In the genomic region with DNA sequence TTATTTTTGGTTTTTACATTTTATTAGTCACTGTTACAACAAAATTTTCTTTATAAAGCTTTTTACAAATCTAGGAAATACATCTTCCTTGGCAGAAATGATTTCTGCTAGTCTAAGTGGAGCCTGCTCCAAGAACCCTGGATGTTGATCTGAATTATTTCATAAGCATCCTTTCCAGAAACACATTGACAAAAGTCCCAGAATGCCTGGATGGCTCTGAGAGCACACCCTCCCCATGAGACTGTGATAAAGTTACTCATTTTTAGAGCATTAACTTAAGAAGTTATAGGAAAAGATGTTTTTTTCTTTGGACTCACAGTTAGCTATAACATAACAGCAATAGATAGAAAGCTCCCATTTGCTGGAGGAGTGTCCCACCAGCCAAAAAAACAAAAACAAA, we compare ENCODE assay signal across 19 cellular contexts.
"Had no signal": no experiment of that assay in that cellular context is flagged by ENCODE, and none has a peak within 500 bp of the region (broad histone marks: within the 10 kb centered on the region; RNA-seq: fewer than 3 reads in every experiment).

No MANE protein-coding gene starts in this region.

- DNase-seq: activated CD4-positive, alpha-beta memory T cell treated with anti-CD3 and anti-CD28 coated beads, Interleukin-2, amount 10 ng/mL, durations not matched to agents 7 days and 5 days; activated CD4-positive, alpha-beta T cell treated with anti-CD3 and anti-CD28 coated beads for 48 hours; activated gamma-delta T cell treated with Interleukin-2 at 50 U/mL for 16 hours; adrenal gland; cerebellar nuclear complex; endodermal cell; esophagus squamous epithelium; hippocampal formation; kidney glomerular epithelial cell; left lung; mammary epithelial cell; nephron progenitor cell; stimulated activated CD4-positive, alpha-beta T cell treated with anti-CD3 and anti-CD28 coated beads, Interleukin-4, amount 100 ng/mL, for 4 hours; tibial artery had no signal

- H3K9me3 ChIP-seq: adrenal gland, breast epithelium, esophagus squamous epithelium, left lung, tibial artery had no signal

- H3K27me3 Mint-ChIP-seq: activated CD4-positive, alpha-beta memory T cell treated with anti-CD3 and anti-CD28 coated beads, Interleukin-2, amount 10 ng/mL, durations not matched to agents 7 days and 5 days; activated naive CD4-positive, alpha-beta T cell treated with anti-CD3 and anti-CD28 coated beads, Interleukin-2, amount 50 U/mL, for 24 hours; stimulated activated naive CD8-positive, alpha-beta T cell treated with anti-CD3 and anti-CD28 coated beads, Interleukin-15, Interleukin-2, amounts not matched to agents 100 ng/mL and 50 ng/mL, for 24 hours had no signal

- H3K36me3 Mint-ChIP-seq: activated naive CD4-positive, alpha-beta T cell treated with anti-CD3 and anti-CD28 coated beads, Interleukin-2, amount 50 U/mL, for 24 hours had no signal

- H3K27ac Mint-ChIP-seq: activated CD4-positive, alpha-beta memory T cell treated with anti-CD3 and anti-CD28 coated beads, Interleukin-2, amount 10 ng/mL, durations not matched to agents 7 days and 5 days; activated naive CD4-positive, alpha-beta T cell treated with anti-CD3 and anti-CD28 coated beads, Interleukin-2, amount 50 U/mL, for 24 hours; endodermal cell; nephron progenitor cell; stimulated activated naive CD8-positive, alpha-beta T cell treated with anti-CD3 and anti-CD28 coated beads, Interleukin-15, Interleukin-2, amounts not matched to agents 100 ng/mL and 50 ng/mL, for 24 hours had no signal

- H3K4me3 Mint-ChIP-seq: activated CD4-positive, alpha-beta memory T cell treated with anti-CD3 and anti-CD28 coated beads, Interleukin-2, amount 10 ng/mL, durations not matched to agents 7 days and 5 days; activated naive CD4-positive, alpha-beta T cell treated with anti-CD3 and anti-CD28 coated beads, Interleukin-2, amount 50 U/mL, for 24 hours; endodermal cell; nephron progenitor cell; stimulated activated naive CD8-positive, alpha-beta T cell treated with anti-CD3 and anti-CD28 coated beads, Interleukin-15, Interleukin-2, amounts not matched to agents 100 ng/mL and 50 ng/mL, for 24 hours had no signal

- H3K36me3 ChIP-seq: adrenal gland, breast epithelium, esophagus squamous epithelium, left lung, tibial artery had no signal

- H3K27me3 ChIP-seq: adrenal gland, breast epithelium, esophagus squamous epithelium, left lung, tibial artery had no signal

- H3K27ac ChIP-seq: adrenal gland, esophagus squamous epithelium, left lung, SK-N-MC, tibial artery had no signal

- H3K4me3 ChIP-seq: adrenal gland, breast epithelium, coronary artery, esophagus squamous epithelium, left lung, SK-N-MC, tibial artery had no signal

- H3K9me3 Mint-ChIP-seq: activated naive CD4-positive, alpha-beta T cell treated with anti-CD3 and anti-CD28 coated beads, Interleukin-2, amount 50 U/mL, for 24 hours; endodermal cell; nephron progenitor cell had no signal

- H3K4me1 Mint-ChIP-seq: activated CD4-positive, alpha-beta memory T cell treated with anti-CD3 and anti-CD28 coated beads, Interleukin-2, amount 10 ng/mL, durations not matched to agents 7 days and 5 days; activated naive CD4-positive, alpha-beta T cell treated with anti-CD3 and anti-CD28 coated beads, Interleukin-2, amount 50 U/mL, for 24 hours; endodermal cell; nephron progenitor cell had no signal

- ATAC-seq: left lung had no signal

- H3K4me1 ChIP-seq: adrenal gland, breast epithelium, esophagus squamous epithelium, left lung had no signal
